Comparison of ENCODE assay signal across 9 cellular contexts in the genomic region with DNA sequence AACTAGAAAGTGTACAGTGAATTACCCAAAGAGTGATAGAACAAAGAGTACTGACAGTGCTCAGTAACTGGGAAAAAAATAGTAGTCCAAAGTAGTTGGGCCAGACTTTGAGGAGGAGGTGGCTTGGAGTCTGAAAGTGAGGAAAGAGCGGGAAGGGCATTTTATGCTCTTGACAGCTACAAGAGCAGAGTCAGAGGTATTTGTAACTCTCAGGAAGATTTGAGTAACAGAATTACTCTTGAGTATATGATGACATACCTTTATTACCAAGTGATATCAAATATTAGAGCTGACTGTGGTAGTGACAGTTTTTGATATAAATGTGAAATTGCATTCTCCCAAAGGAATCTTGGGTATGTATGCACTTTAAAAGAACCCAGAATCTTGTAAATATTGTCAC. TPM values are rescaled to one million over a fixed set of nuclear protein-coding genes. Genes with fewer than 3 reads are reported as not detected.
DNase-seq lines count a peak whose midpoint lies in the region; ATAC-seq and TF ChIP-seq lines count a peak whose summit lies in the region.
"Had no signal": no experiment of that assay in that cellular context is flagged by ENCODE, and none has a peak within 500 bp of the region (broad histone marks: within the 10 kb centered on the region; RNA-seq: fewer than 3 reads in every experiment).

No MANE protein-coding gene starts in this region.

- H3K9me3 ChIP-seq in GM23248 (ENCODE audit: low read depth) = no peaks in the 10 kb centered on the region
- no peaks in the 10 kb centered on the region for H3K9me3 ChIP-seq in RWPE2 (ENCODE audit: severe bottlenecking)
- H3K9me3 ChIP-seq in gastrocnemius medialis = no peaks in the 10 kb centered on the region

- H3K9me2 ChIP-seq in GM23248 (ENCODE audit: insufficient read depth) = no peaks in the 10 kb centered on the region

- peaks cover 85% of the 10 kb centered on the region for H3K79me2 ChIP-seq in GM23248 (ENCODE audit: insufficient read depth)

- H3K27ac ChIP-seq in GM23248 (peak overlapping the region; percentile 17), RWPE2 (ENCODE audit: poor library complexity, severe bottlenecking) (peak overlapping the region; percentile 86), gastrocnemius medialis (peak overlapping the region; percentile 93 to 99 (median 97))

- no peak overlapping the region for H2AFZ ChIP-seq in GM23248

- intact Hi-C loops in gastrocnemius medialis (cut with DNase I; ENCODE audit: low total_unique reads) = loop anchor here (5.0 to 10.0 kb wide), 2 partner anchors 489 to 879 kb away; a partner anchor contains a TSS
- intact Hi-C loops in head of caudate nucleus (cut with DNase I) = loop anchor here (10.0 kb wide), 1 partner anchor 201 kb away; no protein-coding TSS in a partner anchor

- H3K9ac ChIP-seq in GM23248 = peak overlapping the region; percentile 97

- no peak for TF ChIP-seq CTCF in RWPE2 (IDR thresholded peaks at IDR 0.05; ENCODE audit: poor library complexity, severe bottlenecking)
- TF ChIP-seq CTCF in epithelial cell of proximal tubule (conservative IDR thresholded peaks at IDR 0.05; ENCODE audit: low read depth, low read length) = no peak
- TF ChIP-seq CTCF in gastrocnemius medialis (IDR thresholded peaks at IDR 0.05 in 4 of 5, conservative IDR thresholded peaks at IDR 0.05 in 1 of 5) = no peak

- H3K36me3 ChIP-seq in GM23248 (ENCODE audit: low read depth) = no peaks in the 10 kb centered on the region
- H3K36me3 ChIP-seq in RWPE2 (ENCODE audit: low read depth) = no peaks in the 10 kb centered on the region
- no peaks in the 10 kb centered on the region for H3K36me3 ChIP-seq in gastrocnemius medialis

- peaks cover 21% of the 10 kb centered on the region; the same call in 1 of the 2 replicates for H4K20me1 ChIP-seq in GM23248 (ENCODE audit: insufficient read depth)

- H3K4me2 ChIP-seq in GM23248 (ENCODE audit: unreplicated experiment) = peak overlapping the region; percentile 88

- ATAC-seq in RWPE2 (ENCODE audit: low read depth) (no peak), gastrocnemius medialis (no peak), GM18868 (IDR thresholded peaks at IDR 0.05; ENCODE audit: unreplicated experiment) (no peak)

- H3K27me3 ChIP-seq in GM23248 (replicated peaks; ENCODE audit: insufficient read depth) (no peaks in the 10 kb centered on the region), RWPE2 (ENCODE audit: insufficient read depth, poor library complexity, severe bottlenecking) (no peaks in the 10 kb centered on the region), gastrocnemius medialis (no peaks in the 10 kb centered on the region)

- H3K4me1 ChIP-seq in GM23248 (ENCODE audit: insufficient read depth) (peaks cover 37% of the 10 kb centered on the region), RWPE2 (ENCODE audit: insufficient read depth, poor library complexity, severe bottlenecking) (peaks cover 46% of the 10 kb centered on the region), gastrocnemius medialis (peaks cover 54 to 62% of the 10 kb centered on the region in 2 donors)

- no peak for TF ChIP-seq POLR2A in gastrocnemius medialis (IDR thresholded peaks at IDR 0.05)

- WGBS in GM23248 (ENCODE audit: low coverage in 1 of 2, low lambda C conversion rate in 2 of 2, missing lambda C conversion rate in 2 of 2), 2 experiments = 16 to 20% methylated on average over 1 of the region's 1 CpG

- peaks cover 36% of the 10 kb centered on the region for H3F3A ChIP-seq in GM23248 (ENCODE audit: insufficient read depth)

- in situ Hi-C loops in GM23248 (cut with MboI) (no loop called here), gastrocnemius medialis (cut with MboI; ENCODE audit: low sequenced_read_pairs in 4 of 4) (loop anchor here in 3 of 4 donors (25.0 kb wide), 2 partner anchors 444 to 494 kb away; a partner anchor contains a TSS)

- peak; percentile 60 for DNase-seq in GM23248
- no peak for DNase-seq in RWPE2 (ENCODE audit: low spot score)
- DNase-seq in epithelial cell of proximal tubule (ENCODE audit: low read depth) = no peak
- no peak for DNase-seq in gastrocnemius medialis
- no peak for DNase-seq in DMS 273 (lab: John Stamatoyannopoulos, UW; ENCODE audit: unreplicated experiment)
- DNase-seq in head of caudate nucleus = no peak
- DNase-seq: NCI-H1092 had no signal

- peak overlapping the region; percentile 88 for H3K4me3 ChIP-seq in GM23248
- peak overlapping the region; percentile 97 for H3K4me3 ChIP-seq in RWPE2 (ENCODE audit: severe bottlenecking)
- H3K4me3 ChIP-seq in epithelial cell of proximal tubule (ENCODE audit: low read depth, low read length) = peak overlapping the region; percentile 85
- H3K4me3 ChIP-seq in gastrocnemius medialis = peak overlapping the region; percentile 71 to 97 (median 90)
- H3K4me3 ChIP-seq: lung had no signal

RNA-seq across cellular contexts. Expression of a gene that starts 2.2 kb away (rescaled TPM):
- total RNA-seq in GM23248 (2014; rRNA removed; shearing (Covaris generic)) = 60.4 and 98.3 TPM in 2 replicates
- polyA plus RNA-seq in GM23248 (2016; fragmentation: Nextera tagmentation; extraction: Ambion mirVana) = 41.9 and 46.2 TPM in 2 replicates
- 37.1 and 42.8 TPM in 2 replicates for total RNA-seq in epithelial cell of proximal tubule
- total RNA-seq in gastrocnemius medialis = 100 to 1,000 TPM in 3 of 4 donors, 10 to 100 TPM in 1; 64.3 to 211 (median 138) TPM

Comparison
In these comparisons a context has a peak if more than half of its experiments do, and no peak if none do; other contexts are left out.
1. H3K27ac ChIP-seq: peak in every context shown above with its lines; median percentile 97 in gastrocnemius medialis; 86 in RWPE2; 17 in GM23248.